In the genomic region with DNA sequence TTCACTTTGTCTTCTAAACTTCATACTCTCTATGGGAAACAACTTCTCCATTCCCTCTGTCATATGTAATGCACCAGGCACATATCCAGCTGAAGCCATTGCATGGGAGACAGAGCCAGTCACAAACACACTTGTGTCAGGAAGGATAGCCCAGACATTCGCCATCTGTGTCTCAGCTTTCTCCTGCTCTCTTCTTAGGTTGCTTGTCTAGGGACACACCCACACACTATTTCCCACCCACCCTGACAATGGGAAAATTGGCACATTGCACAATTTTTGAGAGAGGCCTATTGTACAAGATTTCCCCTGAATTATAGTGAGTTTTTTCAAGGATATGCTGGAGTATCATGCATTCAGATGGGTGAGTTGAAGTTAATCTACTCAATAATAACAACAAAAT, we compare ENCODE assay signal across 27 cellular contexts.
"Had no signal": no experiment of that assay in that cellular context is flagged by ENCODE, and none has a peak within 500 bp of the region (broad histone marks: within the 10 kb centered on the region; RNA-seq: fewer than 3 reads in every experiment).

No MANE protein-coding gene starts in this region.

- H3K4me3 ChIP-seq: lung, mucosa of descending colon, skin epidermis, uterus had no signal

- H3K27me3 Mint-ChIP-seq: activated CD4-positive, alpha-beta memory T cell treated with anti-CD3 and anti-CD28 coated beads, Interleukin-2, amount 10 ng/mL, durations not matched to agents 7 days and 5 days; activated CD4-positive, alpha-beta T cell treated with anti-CD3 and anti-CD28 coated beads, Interleukin-2, amount 10 ng/mL, durations not matched to agents 24 days and 14 days; activated T-cell treated with anti-CD3 and anti-CD28 coated beads, Interleukin-2, amount 50 U/mL, for 24 hours; central memory CD8-positive, alpha-beta T cell; dendritic cell treated with granulocyte-macrophage colony-stimulating factor and Interleukin-4, amounts not matched to agents 40 ng/mL and 50 ng/mL, for 4 days; natural killer cell treated with Interleukin-12 subunit alpha and Interleukin-12 subunit beta and Interleukin-15 and Interleukin-18, amount 100 ng/mL, for 72 hours; stimulated activated naive CD8-positive, alpha-beta T cell treated with anti-CD3 and anti-CD28 coated beads, Interleukin-15, amount 100 ng/mL, for 72 hours; type B pancreatic cell had no signal

- ATAC-seq: left lobe of liver; mucosa of descending colon; natural killer cell treated with Interleukin-12 subunit alpha and Interleukin-12 subunit beta and Interleukin-15 and Interleukin-18, amount 100 ng/mL, for 72 hours; sciatic nerve; stimulated activated naive CD8-positive, alpha-beta T cell treated with anti-CD3 and anti-CD28 coated beads, Interleukin-15, amount 100 ng/mL, for 72 hours had no signal

- H3K9me3 Mint-ChIP-seq: activated CD4-positive, alpha-beta memory T cell treated with anti-CD3 and anti-CD28 coated beads, Interleukin-2, amount 10 ng/mL, durations not matched to agents 7 days and 5 days; activated CD4-positive, alpha-beta T cell treated with anti-CD3 and anti-CD28 coated beads, Interleukin-2, amount 10 ng/mL, durations not matched to agents 24 days and 14 days; central memory CD8-positive, alpha-beta T cell; dendritic cell treated with granulocyte-macrophage colony-stimulating factor and Interleukin-4, amounts not matched to agents 40 ng/mL and 50 ng/mL, for 4 days; stimulated activated naive CD8-positive, alpha-beta T cell treated with anti-CD3 and anti-CD28 coated beads, Interleukin-15, amount 100 ng/mL, for 72 hours; type B pancreatic cell had no signal

- H3K27ac Mint-ChIP-seq: activated CD4-positive, alpha-beta memory T cell treated with anti-CD3 and anti-CD28 coated beads, Interleukin-2, amount 10 ng/mL, durations not matched to agents 7 days and 5 days; activated CD4-positive, alpha-beta T cell treated with anti-CD3 and anti-CD28 coated beads, Interleukin-2, amount 10 ng/mL, durations not matched to agents 24 days and 14 days; activated T-cell treated with anti-CD3 and anti-CD28 coated beads, Interleukin-2, amount 50 U/mL, for 24 hours; dendritic cell treated with granulocyte-macrophage colony-stimulating factor and Interleukin-4, amounts not matched to agents 40 ng/mL and 50 ng/mL, for 4 days; natural killer cell treated with Interleukin-12 subunit alpha and Interleukin-12 subunit beta and Interleukin-15 and Interleukin-18, amount 100 ng/mL, for 72 hours; stimulated activated naive CD8-positive, alpha-beta T cell treated with anti-CD3 and anti-CD28 coated beads, Interleukin-15, amount 100 ng/mL, for 72 hours; type B pancreatic cell had no signal

- DNase-seq: activated CD4-positive, alpha-beta memory T cell treated with anti-CD3 and anti-CD28 coated beads, Interleukin-2, amount 10 ng/mL, durations not matched to agents 7 days and 5 days; activated CD4-positive, alpha-beta T cell treated with anti-CD3 and anti-CD28 coated beads, Interleukin-2, amount 10 ng/mL, durations not matched to agents 24 days and 14 days; activated CD4-positive, CD25-positive, alpha-beta regulatory T cell treated with anti-CD3 and anti-CD28 coated beads, Interleukin-2, amount 50 U/mL, for 72 hours; activated CD8-positive, alpha-beta memory T cell treated with anti-CD3 and anti-CD28 coated beads, Interleukin-2, amount 50 U/mL, for 48 hours; activated gamma-delta T cell; activated naive CD4-positive, alpha-beta T cell treated with anti-CD3 and anti-CD28 coated beads, Interleukin-2, amount 50 U/mL, for 16 hours; activated T-cell treated with anti-CD3 and anti-CD28 coated beads, Interleukin-2, amount 50 U/mL, for 24 hours; amniotic stem cell; effector CD8-positive, alpha-beta T cell; foreskin fibroblast; head of caudate nucleus; mesendoderm; mucosa of descending colon; stimulated activated CD4-positive, alpha-beta T cell treated with anti-CD3 and anti-CD28 coated beads, Interleukin-12 subunit alpha, Interleukin-12 subunit beta, amount 100 ng/mL, for 4 hours; stimulated activated CD4-positive, alpha-beta T cell treated with anti-CD3 and anti-CD28 coated beads, Interleukin-4, amount 100 ng/mL, for 1 hour; stimulated activated naive CD8-positive, alpha-beta T cell treated with anti-CD3 and anti-CD28 coated beads, Interleukin-15, amount 100 ng/mL, for 72 hours; substantia nigra; T-helper 2 cell; uterus had no signal

- H3K27me3 ChIP-seq: uterus had no signal

- H3K4me1 Mint-ChIP-seq: activated CD4-positive, alpha-beta memory T cell treated with anti-CD3 and anti-CD28 coated beads, Interleukin-2, amount 10 ng/mL, durations not matched to agents 7 days and 5 days; activated CD4-positive, alpha-beta T cell treated with anti-CD3 and anti-CD28 coated beads, Interleukin-2, amount 10 ng/mL, durations not matched to agents 24 days and 14 days; central memory CD8-positive, alpha-beta T cell; stimulated activated naive CD8-positive, alpha-beta T cell treated with anti-CD3 and anti-CD28 coated beads, Interleukin-15, amount 100 ng/mL, for 72 hours had no signal

- H3K4me1 ChIP-seq: uterus had no signal

- H3K36me3 Mint-ChIP-seq: natural killer cell treated with Interleukin-12 subunit alpha and Interleukin-12 subunit beta and Interleukin-15 and Interleukin-18, amount 100 ng/mL, for 72 hours; type B pancreatic cell had no signal

- H3K27ac ChIP-seq: uterus had no signal

- H3K9me3 ChIP-seq: mucosa of descending colon, uterus had no signal

- H3K36me3 ChIP-seq: uterus had no signal

- H3K4me3 Mint-ChIP-seq: activated CD4-positive, alpha-beta memory T cell treated with anti-CD3 and anti-CD28 coated beads, Interleukin-2, amount 10 ng/mL, durations not matched to agents 7 days and 5 days; activated CD4-positive, alpha-beta T cell treated with anti-CD3 and anti-CD28 coated beads, Interleukin-2, amount 10 ng/mL, durations not matched to agents 24 days and 14 days; activated T-cell treated with anti-CD3 and anti-CD28 coated beads, Interleukin-2, amount 50 U/mL, for 24 hours; central memory CD8-positive, alpha-beta T cell; dendritic cell treated with granulocyte-macrophage colony-stimulating factor and Interleukin-4, amounts not matched to agents 40 ng/mL and 50 ng/mL, for 4 days; natural killer cell treated with Interleukin-12 subunit alpha and Interleukin-12 subunit beta and Interleukin-15 and Interleukin-18, amount 100 ng/mL, for 72 hours; stimulated activated naive CD8-positive, alpha-beta T cell treated with anti-CD3 and anti-CD28 coated beads, Interleukin-15, amount 100 ng/mL, for 72 hours; type B pancreatic cell had no signal
